Comparison of ENCODE assay signal across 15 cellular contexts in genomic region chr3:99542771-99543518, GRCh38.
A peak's percentile ranks its signal among the peaks of the same experiment; 100 is the strongest.
DNase-seq lines count a peak whose midpoint lies in the region; ATAC-seq, FAIRE-seq and TF ChIP-seq lines count a peak whose summit lies in the region.
"Had no signal": no experiment of that assay in that cellular context is flagged by ENCODE, and none has a peak within 500 bp of the region (broad histone marks: within the 10 kb centered on the region; RNA-seq: fewer than 3 reads in every experiment).

No MANE protein-coding gene starts in this region.

- H3K4me3 ChIP-seq in GM12865 (ENCODE audit: low read depth, low read length) (no peak overlapping the region), H1 (ENCODE audit: extremely low read depth in 1 of 4, insufficient read depth in 2 of 4, low read depth in 3 of 4, low read length in 4 of 4) (no peak overlapping the region), vagina (no peak overlapping the region)

- TF ChIP-seq EP300 in Ishikawa (IDR thresholded peaks at IDR 0.05; ENCODE audit: borderline replicate concordance) (no peak), H1 (IDR thresholded peaks at IDR 0.05; ENCODE audit: borderline replicate concordance in 1 of 2, low read depth in 2 of 2, low read length in 2 of 2) (no peak)

- H3K27me3 ChIP-seq in H1 (replicated peaks in 1 of 4; ENCODE audit: control insufficient read depth in 3 of 4, extremely low read depth in 1 of 4, insufficient read depth in 3 of 4, low read length in 3 of 4) (no peaks in the 10 kb centered on the region), vagina (no peaks in the 10 kb centered on the region)
- H3K27me3 ChIP-seq: neutrophil had no signal

- H4K91ac ChIP-seq in H1 (replicated peaks; ENCODE audit: insufficient read length, low read length): no peak overlapping the region

- TF ChIP-seq POLR2A in H1 (IDR thresholded peaks at IDR 0.05; ENCODE audit: control extremely low read depth in 1 of 2, low read depth in 2 of 2, low read length in 2 of 2): no peak
- TF ChIP-seq POLR2A in vagina (IDR thresholded peaks at IDR 0.05): no peak

- no peak overlapping the region for H3K4me2 ChIP-seq in H1 (ENCODE audit: insufficient read depth in 1 of 2, low read depth in 2 of 2, low read length in 2 of 2)

- H3K4me1 ChIP-seq in H1 (replicated peaks in 1 of 4; ENCODE audit: control insufficient read depth in 3 of 4, insufficient read depth in 4 of 4, low read length in 3 of 4): no peaks in the 10 kb centered on the region
- H3K4me1 ChIP-seq in vagina: no peaks in the 10 kb centered on the region

- DNase-seq in GM12865 (ENCODE audit: low read depth) (peak; percentile 26), H1 (ENCODE audit: low read depth in 1 of 2, low spot score in 2 of 2) (no peak), vagina (ENCODE audit: extremely low spot score in 2 of 2) (no peak), cerebellar cortex (ENCODE audit: low spot score) (no peak), occipital lobe (lab: John Stamatoyannopoulos, UW) (no peak)
- no peak for DNase-seq in stimulated activated effector memory CD8-positive, alpha-beta T cell treated with anti-CD3 and anti-CD28 coated beads, Interleukin-12 subunit alpha, Interleukin-12 subunit beta, amount 100 ng/mL, for 72 hours (ENCODE audit: low spot score in 2 of 2)
- DNase-seq: activated CD4-positive, alpha-beta memory T cell treated with anti-CD3 and anti-CD28 coated beads for 36 hours; activated naive CD4-positive, alpha-beta T cell treated with anti-CD3 and anti-CD28 coated beads for 36 hours; GF-D8; NCI-H187 treated with DMSO at 0.1 percent for 48 hours; stimulated activated CD4-positive, alpha-beta T cell treated with anti-CD3 and anti-CD28 coated beads, Interleukin-15, amount 100 ng/mL, for 24 hours had no signal

- H2BK120ac ChIP-seq in H1 (replicated peaks; ENCODE audit: low read depth, low read length): no peak overlapping the region

- no peak overlapping the region for H3K9ac ChIP-seq in H1 (replicated peaks in 1 of 4; ENCODE audit: extremely low read depth in 1 of 4, low read depth in 3 of 4, low read length in 3 of 4)

- H3K9me3 Mint-ChIP-seq in stimulated activated effector memory CD8-positive, alpha-beta T cell treated with anti-CD3 and anti-CD28 coated beads, Interleukin-12 subunit alpha, Interleukin-12 subunit beta, amount 100 ng/mL, for 72 hours: no peaks in the 10 kb centered on the region
- H3K9me3 Mint-ChIP-seq: activated CD4-positive, alpha-beta memory T cell treated with anti-CD3 and anti-CD28 coated beads for 36 hours; activated naive CD4-positive, alpha-beta T cell treated with anti-CD3 and anti-CD28 coated beads for 36 hours had no signal

- CTCF ChIA-PET in H1 (lab: Charles Lee; ENCODE audit: partially characterized antibody): interaction anchor here (1.8 kb wide), 1 partner anchor 8 kb away, joined by 5 read pairs; no protein-coding TSS in a partner anchor

- TF ChIP-seq CTCF in GM12865 (IDR thresholded peaks at IDR 0.05; ENCODE audit: insufficient read depth, low read depth, low read length, missing control alignments): no peak
- TF ChIP-seq CTCF in H1 (IDR thresholded peaks at IDR 0.05; ENCODE audit: control extremely low read depth in 1 of 3, insufficient read depth in 1 of 3, low read depth in 1 of 3, low read length in 3 of 3): no peak
- no peak for TF ChIP-seq CTCF in vagina (IDR thresholded peaks at IDR 0.05)

- no peak overlapping the region for H3K4ac ChIP-seq in H1 (replicated peaks; ENCODE audit: insufficient read length, low read depth, low read length)

- no peak overlapping the region for H2AK5ac ChIP-seq in H1 (ENCODE audit: low read depth, low read length)

- no peak overlapping the region for H3K18ac ChIP-seq in H1 (ENCODE audit: extremely low read depth, low read length)

- no peak overlapping the region for H2BK15ac ChIP-seq in H1 (ENCODE audit: low read length)

- H3K36me3 ChIP-seq in H1 (ENCODE audit: control insufficient read depth in 2 of 4, insufficient read depth in 4 of 4, low read length in 3 of 4) (no peaks in the 10 kb centered on the region), vagina (no peaks in the 10 kb centered on the region)
- H3K36me3 ChIP-seq: neutrophil had no signal

- H3K4me3 Mint-ChIP-seq in stimulated activated effector memory CD8-positive, alpha-beta T cell treated with anti-CD3 and anti-CD28 coated beads, Interleukin-12 subunit alpha, Interleukin-12 subunit beta, amount 100 ng/mL, for 72 hours: no peak overlapping the region
- H3K4me3 Mint-ChIP-seq: activated CD4-positive, alpha-beta memory T cell treated with anti-CD3 and anti-CD28 coated beads for 36 hours; activated naive CD4-positive, alpha-beta T cell treated with anti-CD3 and anti-CD28 coated beads for 36 hours had no signal

- H3K56ac ChIP-seq in H1 (replicated peaks; ENCODE audit: insufficient read length, low read depth, low read length): no peak overlapping the region

- WGBS in H1 (ENCODE audit: extremely low coverage in 1 of 2, insufficient coverage in 1 of 2, insufficient read length in 1 of 2, insufficient replicate concordance in 2 of 2, low coverage in 1 of 2, low lambda C conversion rate in 2 of 2, missing lambda C conversion rate in 1 of 2), 2 experiments: 92% methylated on average over 4 of the region's 4 CpGs; no CpG with 5 or more reads in 1 of the 2 experiments

- peaks cover 6% of the 10 kb centered on the region for H3K4me1 Mint-ChIP-seq in stimulated activated effector memory CD8-positive, alpha-beta T cell treated with anti-CD3 and anti-CD28 coated beads, Interleukin-12 subunit alpha, Interleukin-12 subunit beta, amount 100 ng/mL, for 72 hours

- H3K23ac ChIP-seq in H1 (ENCODE audit: insufficient read length): no peak overlapping the region

- peak; percentile 51 for ATAC-seq in GM21526 (IDR thresholded peaks at IDR 0.05; ENCODE audit: low FRiP score, unreplicated experiment)
- no peak for ATAC-seq in stimulated activated effector memory CD8-positive, alpha-beta T cell treated with anti-CD3 and anti-CD28 coated beads, Interleukin-12 subunit alpha, Interleukin-12 subunit beta, amount 100 ng/mL, for 72 hours

- no peak overlapping the region for H3K27ac Mint-ChIP-seq in stimulated activated effector memory CD8-positive, alpha-beta T cell treated with anti-CD3 and anti-CD28 coated beads, Interleukin-12 subunit alpha, Interleukin-12 subunit beta, amount 100 ng/mL, for 72 hours
- H3K27ac Mint-ChIP-seq: activated CD4-positive, alpha-beta memory T cell treated with anti-CD3 and anti-CD28 coated beads for 36 hours; activated naive CD4-positive, alpha-beta T cell treated with anti-CD3 and anti-CD28 coated beads for 36 hours had no signal

- H3K27ac ChIP-seq in H1 (ENCODE audit: low read depth, low read length) (no peak overlapping the region), vagina (no peak overlapping the region)
- H3K27ac ChIP-seq: neutrophil had no signal

- peak overlapping the region; percentile 43; the same call in 1 of the 2 replicates for H2AFZ ChIP-seq in H1 (ENCODE audit: low read length)

- no peaks in the 10 kb centered on the region for H3K79me1 ChIP-seq in H1 (ENCODE audit: low read depth, low read length)

- no peaks in the 10 kb centered on the region for H3K36me3 Mint-ChIP-seq in stimulated activated effector memory CD8-positive, alpha-beta T cell treated with anti-CD3 and anti-CD28 coated beads, Interleukin-12 subunit alpha, Interleukin-12 subunit beta, amount 100 ng/mL, for 72 hours
- H3K36me3 Mint-ChIP-seq: activated CD4-positive, alpha-beta memory T cell treated with anti-CD3 and anti-CD28 coated beads for 36 hours had no signal

- POLR2A ChIA-PET in H1 (lab: Charles Lee; ENCODE audit: partially characterized antibody): no interaction called here

- no peak overlapping the region for H2BK20ac ChIP-seq in H1 (ENCODE audit: low read length)

- H2BK12ac ChIP-seq in H1 (ENCODE audit: low read depth, low read length): no peak overlapping the region

- H4K20me1 ChIP-seq in H1 (replicated peaks in 1 of 2; ENCODE audit: control insufficient read depth in 1 of 2, insufficient read depth in 2 of 2, low read length in 2 of 2): no peaks in the 10 kb centered on the region

- intact Hi-C loops in vagina (cut with DNase I): no loop called here

- H2BK5ac ChIP-seq in H1 (ENCODE audit: low read depth, low read length): no peak overlapping the region

- H3K14ac ChIP-seq in H1 (ENCODE audit: insufficient read length): no peak overlapping the region

- no peaks in the 10 kb centered on the region for H3K23me2 ChIP-seq in H1 (ENCODE audit: low read depth, low read length)

- no peak overlapping the region for H4K8ac ChIP-seq in H1 (ENCODE audit: extremely low read depth, insufficient read depth, low read length)

- TF ChIP-seq RAD21 in Ishikawa (IDR thresholded peaks at IDR 0.05; ENCODE audit: low read depth): no peak
- no peak for TF ChIP-seq RAD21 in H1 (IDR thresholded peaks at IDR 0.05 in 1 of 2, conservative IDR thresholded peaks at IDR 0.05 in 1 of 2; ENCODE audit: low read depth in 2 of 2, low read length in 2 of 2)

- no peak for FAIRE-seq in H1 (lab: Jason Lieb, UNC)
- FAIRE-seq: colon had no signal

- H4K5ac ChIP-seq in H1 (ENCODE audit: insufficient read length, low read depth, low read length): no peak overlapping the region

- no peaks in the 10 kb centered on the region for H3K79me2 ChIP-seq in H1 (ENCODE audit: control insufficient read depth in 1 of 2, insufficient read depth in 2 of 2, low read length in 2 of 2)

- H3K9me3 ChIP-seq in H1 (ENCODE audit: insufficient read depth in 2 of 2, low read depth in 1 of 2, low read length in 1 of 2) (0 out of 4 replicates have a peak, but pooled peaks cover 0 to 1% of the 10 kb centered on the region in 2 experiments), vagina (no peaks in the 10 kb centered on the region)
- H3K9me3 ChIP-seq: neutrophil had no signal

TF ChIP-seq in Ishikawa, 13 proteins besides CTCF, POLR2A, EP300 and RAD21:
- TF ChIP-seq CEBPB (IDR thresholded peaks at IDR 0.05) (0 out of 2 replicates have a peak, but pooled peaks have one; percentile 5), CREB1 (IDR thresholded peaks at IDR 0.05; ENCODE audit: low read depth) (no peak)

TF ChIP-seq in H1, 55 proteins besides CTCF, POLR2A, EP300 and RAD21 (continues in another document):
- TF ChIP-seq SP1 (IDR thresholded peaks at IDR 0.05; ENCODE audit: low read depth, low read length) (no peak), CHD1 (IDR thresholded peaks at IDR 0.05; ENCODE audit: low read depth, low read length) (no peak), RNF2 (IDR thresholded peaks at IDR 0.05; ENCODE audit: borderline replicate concordance, low read depth, low read length, missing control alignments, poor library complexity, severe bottlenecking) (no peak), TBP (IDR thresholded peaks at IDR 0.05; ENCODE audit: low read depth, low read length) (no peak), YY1 (IDR thresholded peaks at IDR 0.05; ENCODE audit: low read depth, low read length) (no peak), SRF (IDR thresholded peaks at IDR 0.05; ENCODE audit: low read depth, low read length) (no peak), SIN3A (conservative IDR thresholded peaks at IDR 0.05 in 1 of 2, IDR thresholded peaks at IDR 0.05 in 1 of 2; ENCODE audit: low read depth in 1 of 2, low read length in 2 of 2) (no peak), POLR2AphosphoS5 (IDR thresholded peaks at IDR 0.05; ENCODE audit: low read depth, low read length) (no peak), SP4 (IDR thresholded peaks at IDR 0.05; ENCODE audit: low read length) (no peak), SP2 (IDR thresholded peaks at IDR 0.05; ENCODE audit: low read length) (no peak), MAFK (IDR thresholded peaks at IDR 0.05; ENCODE audit: low read depth, low read length) (no peak)
